In genomic region chrX:154096140-154097002, GRCh38 we compare ENCODE assay signal across 8 cellular contexts. TPM values are rescaled to one million over a fixed set of nuclear protein-coding genes. Genes with fewer than 3 reads are reported as not detected.
DNase-seq lines count a peak whose midpoint lies in the region; ATAC-seq and TF ChIP-seq lines count a peak whose summit lies in the region.

No MANE protein-coding gene starts in this region.

- 10 to 46% methylated on average over 26 to 31 of the region's 31 CpGs for WGBS in lung, 2 donors
- 17% methylated on average over 31 of the region's 31 CpGs for WGBS in thymus

- DNase-seq in activated CD4-positive, alpha-beta T cell treated with anti-CD3 and anti-CD28 coated beads for 36 hours, result peak; percentile 40
- DNase-seq in activated CD4-positive, alpha-beta T cell treated with anti-CD3 and anti-CD28 coated beads, Interleukin-2, amount 50 U/mL, for 1 hour, result no peak
- DNase-seq in RWPE1 (ENCODE audit: low spot score), result no peak
- no peak for DNase-seq in colonic mucosa
- no peak for DNase-seq in lung (ENCODE audit: low spot score)
- DNase-seq in NCI-H2196 treated with DMSO at 0.1 percent for 48 hours (lab: John Stamatoyannopoulos, UW; ENCODE audit: unreplicated experiment), result no peak

- peaks cover 64% of the 10 kb centered on the region for H3K4me1 Mint-ChIP-seq in activated CD4-positive, alpha-beta T cell treated with anti-CD3 and anti-CD28 coated beads for 36 hours

- H3K9me3 ChIP-seq in colonic mucosa (no peaks in the 10 kb centered on the region), lung (ENCODE audit: control insufficient read depth in 2 of 2, insufficient read depth in 1 of 2, low read length in 1 of 2) (peaks cover 0 to 11% of the 10 kb centered on the region in 2 donors), thymus (ENCODE audit: control insufficient read depth) (no peaks in the 10 kb centered on the region)

- H3K4me1 ChIP-seq in colonic mucosa, result no peaks in the 10 kb centered on the region
- peaks cover 13 to 23% of the 10 kb centered on the region in 2 donors for H3K4me1 ChIP-seq in lung (ENCODE audit: control insufficient read depth in 2 of 2, insufficient read depth in 2 of 2, low read length in 2 of 2)
- peaks cover 3% of the 10 kb centered on the region for H3K4me1 ChIP-seq in thymus (ENCODE audit: control insufficient read depth, insufficient read depth, low read length)

- CTCF ChIA-PET in activated CD4-positive, alpha-beta T cell treated with anti-CD3 and anti-CD28 coated beads for 36 hours (lab: Charles Lee), result no interaction called here
- CTCF ChIA-PET in RWPE1 (lab: Yijun Ruan, JAX), result interaction anchor here (0.6 kb wide), 1 partner anchor 7 kb away, joined by 3 read pairs; no protein-coding TSS in a partner anchor

- intact Hi-C loops in activated CD4-positive, alpha-beta T cell treated with anti-CD3 and anti-CD28 coated beads for 36 hours (cut with DNase I, micrococcal nuclease), result loop anchor here in 1 of 2 experiments (1.0 to 10.0 kb wide), 12 partner anchors 40 to 666 kb away; partner anchors contain the start of genes ABCD1, BCAP31, DKC1 and EMD
- intact Hi-C loops in colonic mucosa (cut with DNase I), result no loop called here

- peak overlapping the region; percentile 96 for H3K27ac Mint-ChIP-seq in activated CD4-positive, alpha-beta T cell treated with anti-CD3 and anti-CD28 coated beads for 36 hours

- H3K4me3 Mint-ChIP-seq in activated CD4-positive, alpha-beta T cell treated with anti-CD3 and anti-CD28 coated beads for 36 hours, result peak overlapping the region; percentile 81

- TF ChIP-seq CTCF in RWPE1 (conservative IDR thresholded peaks at IDR 0.05; ENCODE audit: low read depth), result no peak
- TF ChIP-seq CTCF in colonic mucosa (IDR thresholded peaks at IDR 0.05), result no peak
- TF ChIP-seq CTCF in lung (IDR thresholded peaks at IDR 0.05; ENCODE audit: control extremely low read depth, extremely low read depth), result no peak

- H3K27me3 Mint-ChIP-seq in activated CD4-positive, alpha-beta T cell treated with anti-CD3 and anti-CD28 coated beads for 36 hours, result no peaks in the 10 kb centered on the region

- no peaks in the 10 kb centered on the region for H3K9me3 Mint-ChIP-seq in activated CD4-positive, alpha-beta T cell treated with anti-CD3 and anti-CD28 coated beads for 36 hours (ENCODE audit: low read depth)

- H3K36me3 ChIP-seq in colonic mucosa (no peaks in the 10 kb centered on the region), lung (ENCODE audit: control insufficient read depth in 2 of 2, insufficient read depth in 2 of 2, low read length in 2 of 2) (peaks cover 0 to 3% of the 10 kb centered on the region in 2 donors), thymus (ENCODE audit: control insufficient read depth, insufficient read depth) (peaks cover 4% of the 10 kb centered on the region)

- POLR2A ChIA-PET in activated CD4-positive, alpha-beta T cell treated with anti-CD3 and anti-CD28 coated beads for 36 hours (lab: Charles Lee), result interaction anchor here (1.0 kb wide), 1 partner anchor 9 kb away, joined by 3 read pairs; no protein-coding TSS in a partner anchor
- POLR2A ChIA-PET in RWPE1 (lab: Yijun Ruan, JAX; ENCODE audit: low non-redundant PET), result no interaction called here

- H3K27me3 ChIP-seq in colonic mucosa, result peaks cover 6% of the 10 kb centered on the region
- H3K27me3 ChIP-seq in lung (ENCODE audit: control insufficient read depth, insufficient read depth), result no peaks in the 10 kb centered on the region
- H3K27me3 ChIP-seq in thymus (ENCODE audit: control insufficient read depth, insufficient read depth), result no peaks in the 10 kb centered on the region

- peak overlapping the region; percentile 68 to 79 for H3K9ac ChIP-seq in colonic mucosa (ENCODE audit: low read depth in 2 of 2, low read length in 2 of 2)

- peak overlapping the region; percentile 57 for H3K4me3 ChIP-seq in colonic mucosa
- peak overlapping the region; percentile 75 for H3K4me3 ChIP-seq in lung
- H3K4me3 ChIP-seq in thymus (ENCODE audit: low read length), result peak overlapping the region; percentile 70

- H3K27ac ChIP-seq in RWPE1 (peak overlapping the region; percentile 82), colonic mucosa (peak overlapping the region; percentile 82), lung (ENCODE audit: low read depth in 1 of 2, low read length in 1 of 2) (peak overlapping the region; percentile 52 to 98), thymus (ENCODE audit: low read depth) (peak overlapping the region; percentile 64)

- H3K36me3 Mint-ChIP-seq in activated CD4-positive, alpha-beta T cell treated with anti-CD3 and anti-CD28 coated beads for 36 hours (ENCODE audit: low read depth), result peaks cover 12% of the 10 kb centered on the region

- ATAC-seq in activated CD4-positive, alpha-beta T cell treated with anti-CD3 and anti-CD28 coated beads for 36 hours, result peak; percentile 21
- ATAC-seq in lung (ENCODE audit: insufficient read depth, low FRiP score) (no peak), GM21576 (IDR thresholded peaks at IDR 0.05; ENCODE audit: unreplicated experiment) (no peak)

RNA-seq across cellular contexts. Expression of gene MECP2, which starts 1.1 kb away (rescaled TPM):
- 10 to 100 TPM; 50.7 to 60.0 TPM for total RNA-seq in activated CD4-positive, alpha-beta T cell treated with anti-CD3 and anti-CD28 coated beads for 36 hours
- total RNA-seq in colonic mucosa (10 to 100 TPM; 28.3 to 29.7 TPM), lung (10 to 100 TPM; 53.4 to 62.9 TPM)
- polyA plus RNA-seq in lung (10 to 100 TPM; 20.4 to 24.5 TPM), thymus (24.6 TPM)

RNA-seq across cellular contexts. Expression of gene OPN1LW, which starts 47.7 kb away (rescaled TPM):
- not detected for total RNA-seq in activated CD4-positive, alpha-beta T cell treated with anti-CD3 and anti-CD28 coated beads for 36 hours
- total RNA-seq in colonic mucosa (not detected), lung (not detected)
- polyA plus RNA-seq in lung (not detected), thymus (not detected)
